Comparison of ENCODE assay signal across 16 cellular contexts in genomic region chr15:89179966-89180875, GRCh38. TPM values are rescaled to one million over a fixed set of nuclear protein-coding genes. Genes with fewer than 3 reads are reported as not detected.
DNase-seq lines count a peak whose midpoint lies in the region; ATAC-seq and TF ChIP-seq lines count a peak whose summit lies in the region.
"Had no signal": no experiment of that assay in that cellular context is flagged by ENCODE, and none has a peak within 500 bp of the region (broad histone marks: within the 10 kb centered on the region; RNA-seq: fewer than 3 reads in every experiment).

No MANE protein-coding gene starts in this region.

- intact Hi-C loops in activated naive CD4-positive, alpha-beta T cell treated with anti-CD3 and anti-CD28 coated beads for 36 hours (cut with micrococcal nuclease), result loop anchor here (1.0 to 2.0 kb wide), 6 partner anchors 13 to 285 kb away; partner anchors contain the start of genes FANCI and HAPLN3

- TF ChIP-seq CTCF in choroid plexus epithelial cell (conservative IDR thresholded peaks at IDR 0.05; ENCODE audit: low read depth, low read length), result no peak

- H3K9me3 Mint-ChIP-seq in activated naive CD4-positive, alpha-beta T cell treated with anti-CD3 and anti-CD28 coated beads for 36 hours, result no peaks in the 10 kb centered on the region
- H3K9me3 Mint-ChIP-seq in stimulated activated naive CD8-positive, alpha-beta T cell treated with anti-CD3 and anti-CD28 coated beads, Interleukin-15, Interleukin-2, amounts not matched to agents 100 ng/mL and 50 ng/mL, for 24 hours, result no peaks in the 10 kb centered on the region
- H3K9me3 Mint-ChIP-seq: GM23338 had no signal

- H3K4me3 ChIP-seq in choroid plexus epithelial cell (ENCODE audit: low read depth, low read length), result no peak overlapping the region
- H3K4me3 ChIP-seq: BLaER1 treated with 17β-estradiol and CSF1 and Interleukin-3, amounts not matched to agents 10 nM and 100 nM; GM23338 had no signal

- peak; percentile 56 for ATAC-seq in HG03432 (IDR thresholded peaks at IDR 0.05; ENCODE audit: unreplicated experiment)
- ATAC-seq: GM23338 had no signal

- H3K4me1 Mint-ChIP-seq in activated naive CD4-positive, alpha-beta T cell treated with anti-CD3 and anti-CD28 coated beads for 36 hours (ENCODE audit: low read depth), result peaks cover 54% of the 10 kb centered on the region
- peaks cover 63% of the 10 kb centered on the region for H3K4me1 Mint-ChIP-seq in stimulated activated naive CD8-positive, alpha-beta T cell treated with anti-CD3 and anti-CD28 coated beads, Interleukin-15, Interleukin-2, amounts not matched to agents 100 ng/mL and 50 ng/mL, for 24 hours (ENCODE audit: low read depth)

- peak overlapping the region; percentile 94 for H3K27ac Mint-ChIP-seq in activated naive CD4-positive, alpha-beta T cell treated with anti-CD3 and anti-CD28 coated beads for 36 hours
- peak overlapping the region; percentile 97 for H3K27ac Mint-ChIP-seq in stimulated activated naive CD8-positive, alpha-beta T cell treated with anti-CD3 and anti-CD28 coated beads, Interleukin-15, Interleukin-2, amounts not matched to agents 100 ng/mL and 50 ng/mL, for 24 hours
- H3K27ac Mint-ChIP-seq: GM23338 had no signal

- peaks cover 37% of the 10 kb centered on the region for H3K36me3 Mint-ChIP-seq in activated naive CD4-positive, alpha-beta T cell treated with anti-CD3 and anti-CD28 coated beads for 36 hours (ENCODE audit: low read depth)
- H3K36me3 Mint-ChIP-seq in stimulated activated naive CD8-positive, alpha-beta T cell treated with anti-CD3 and anti-CD28 coated beads, Interleukin-15, Interleukin-2, amounts not matched to agents 100 ng/mL and 50 ng/mL, for 24 hours (ENCODE audit: low read depth), result peaks cover 64% of the 10 kb centered on the region

- CTCF ChIA-PET in activated naive CD4-positive, alpha-beta T cell treated with anti-CD3 and anti-CD28 coated beads for 36 hours (lab: Charles Lee), result interaction anchor here (0.8 to 4.2 kb wide), 6 partner anchors 9 to 284 kb away, joined by 3 to 81 read pairs (median 5); partner anchors contain the start of gene HAPLN3

- peak overlapping the region; percentile 2 for H3K4me3 Mint-ChIP-seq in activated naive CD4-positive, alpha-beta T cell treated with anti-CD3 and anti-CD28 coated beads for 36 hours
- peak overlapping the region; percentile 54 for H3K4me3 Mint-ChIP-seq in stimulated activated naive CD8-positive, alpha-beta T cell treated with anti-CD3 and anti-CD28 coated beads, Interleukin-15, Interleukin-2, amounts not matched to agents 100 ng/mL and 50 ng/mL, for 24 hours
- H3K4me3 Mint-ChIP-seq: GM23338 had no signal

- no peaks in the 10 kb centered on the region for H3K27me3 Mint-ChIP-seq in activated naive CD4-positive, alpha-beta T cell treated with anti-CD3 and anti-CD28 coated beads for 36 hours (ENCODE audit: low read depth)
- no peaks in the 10 kb centered on the region for H3K27me3 Mint-ChIP-seq in stimulated activated naive CD8-positive, alpha-beta T cell treated with anti-CD3 and anti-CD28 coated beads, Interleukin-15, Interleukin-2, amounts not matched to agents 100 ng/mL and 50 ng/mL, for 24 hours

- peak; percentile 92 for DNase-seq in activated naive CD4-positive, alpha-beta T cell treated with anti-CD3 and anti-CD28 coated beads for 36 hours
- no peak for DNase-seq in activated naive CD4-positive, alpha-beta T cell (lab: John Stamatoyannopoulos, UW)
- DNase-seq in choroid plexus epithelial cell (ENCODE audit: low read depth) (peak; percentile 81), T-helper 9 cell (no peak), amniotic stem cell (lab: John Stamatoyannopoulos, UW) (no peak), HK-2 (ENCODE audit: unreplicated experiment) (no peak)
- DNase-seq: activated CD8-positive, alpha-beta memory T cell treated with anti-CD3 and anti-CD28 coated beads, Interleukin-2, amount 50 U/mL, for 4 hours; cerebellar nuclear complex; midbrain; NCI-H2081 treated with DMSO at 0.1 percent for 48 hours had no signal

RNA-seq across cellular contexts. Expression of gene RLBP1, which starts 41.2 kb away (rescaled TPM):
- total RNA-seq in activated naive CD4-positive, alpha-beta T cell treated with anti-CD3 and anti-CD28 coated beads for 36 hours, result not detected
- total RNA-seq: GM23338, pulmonary artery endothelial cell, urinary bladder had no signal

Comparison
In these comparisons a context has a peak if more than half of its experiments do, and no peak if none do; other contexts are left out.
1. DNase-seq: peak in activated naive CD4-positive, alpha-beta T cell treated with anti-CD3 and anti-CD28 coated beads for 36 hours (single experiment) and choroid plexus epithelial cell (single experiment); none in activated naive CD4-positive, alpha-beta T cell (0 of 4), T-helper 9 cell (single experiment), amniotic stem cell (single experiment) and HK-2 (single experiment).